8 cellular contexts compared by ENCODE assay signal in genomic region chr6:7108196-7108963, GRCh38. TPM values are rescaled to one million over a fixed set of nuclear protein-coding genes. Genes with fewer than 3 reads are reported as not detected.
DNase-seq lines count a peak whose midpoint lies in the region; ATAC-seq and TF ChIP-seq lines count a peak whose summit lies in the region.

No MANE protein-coding gene starts in this region.

- H3K9me3 Mint-ChIP-seq in T-helper 1 cell treated with Interleukin-12 subunit alpha and Interleukin-12 subunit beta and Interleukin-4 antibody, amounts not matched to agents 30 μg/mL and 1 μg/mL, for 36 hours = no peaks in the 10 kb centered on the region
- no peaks in the 10 kb centered on the region for H3K9me3 Mint-ChIP-seq in brain

- H3K36me3 ChIP-seq in GM06990 (ENCODE audit: control insufficient read depth, insufficient read depth, low read length) (no peaks in the 10 kb centered on the region), iPS-20b (ENCODE audit: insufficient read depth, low read depth, low read length) (no peaks in the 10 kb centered on the region), smooth muscle cell (ENCODE audit: low read depth) (no peaks in the 10 kb centered on the region)

- H3K4me1 ChIP-seq in iPS-20b (ENCODE audit: insufficient read depth, low read length) (peaks cover 22% of the 10 kb centered on the region), smooth muscle cell (ENCODE audit: low read depth) (peaks cover 22% of the 10 kb centered on the region)

- H3K9ac ChIP-seq in iPS-20b (ENCODE audit: low read depth, low read length) (peak overlapping the region; percentile 84; the same call in 1 of the 2 replicates), smooth muscle cell (ENCODE audit: low read depth) (peak overlapping the region; percentile 74)

- H3K27ac Mint-ChIP-seq in T-helper 1 cell treated with Interleukin-12 subunit alpha and Interleukin-12 subunit beta and Interleukin-4 antibody, amounts not matched to agents 30 μg/mL and 1 μg/mL, for 36 hours = peak overlapping the region; percentile 90
- peak overlapping the region in 4 of 5 experiments; percentile 46 to 76 (median 60) for H3K27ac Mint-ChIP-seq in brain

- DNase-seq in GM06990 (ENCODE audit: extremely low read depth, insufficient read length) = peak; percentile 52
- DNase-seq in smooth muscle cell (lab: John Stamatoyannopoulos, UW; ENCODE audit: unreplicated experiment) = peak; percentile 39
- no peak for DNase-seq in hippocampal formation (lab: John Stamatoyannopoulos, UW)
- no peak for DNase-seq in putamen (ENCODE audit: low spot score)

- H3K27ac ChIP-seq in iPS-20b (ENCODE audit: low read length) (no peak overlapping the region), smooth muscle cell (ENCODE audit: low read depth) (peak overlapping the region; percentile 81)

- TF ChIP-seq CTCF in GM06990 (IDR thresholded peaks at IDR 0.05; ENCODE audit: insufficient read depth, low read length, poor library complexity, severe bottlenecking) (no peak), brain (conservative IDR thresholded peaks at IDR 0.05) (no peak), smooth muscle cell (IDR thresholded peaks at IDR 0.05; ENCODE audit: borderline replicate concordance, insufficient read depth, poor library complexity, severe bottlenecking) (no peak)

- H3K36me3 Mint-ChIP-seq in T-helper 1 cell treated with Interleukin-12 subunit alpha and Interleukin-12 subunit beta and Interleukin-4 antibody, amounts not matched to agents 30 μg/mL and 1 μg/mL, for 36 hours (ENCODE audit: low read depth) = peaks cover 2% of the 10 kb centered on the region
- no peaks in the 10 kb centered on the region for H3K36me3 Mint-ChIP-seq in brain

- H3K79me2 ChIP-seq in smooth muscle cell (ENCODE audit: low read depth) = peaks cover 50% of the 10 kb centered on the region

- H3K27me3 ChIP-seq in GM06990 (replicated peaks; ENCODE audit: control insufficient read depth, insufficient read depth, low read length) (no peaks in the 10 kb centered on the region), iPS-20b (ENCODE audit: insufficient read depth, low read length) (peaks cover 64% of the 10 kb centered on the region), smooth muscle cell (ENCODE audit: low read depth) (no peaks in the 10 kb centered on the region)

- H3K4me2 ChIP-seq in smooth muscle cell = peak overlapping the region; percentile 96

- H3K4me3 ChIP-seq in GM06990 (replicated peaks; ENCODE audit: low read depth, low read length) (peak overlapping the region; percentile 95), iPS-20b (ENCODE audit: low read length) (peak overlapping the region; percentile 90), smooth muscle cell (peak overlapping the region; percentile 95)

- H3K4me1 Mint-ChIP-seq in T-helper 1 cell treated with Interleukin-12 subunit alpha and Interleukin-12 subunit beta and Interleukin-4 antibody, amounts not matched to agents 30 μg/mL and 1 μg/mL, for 36 hours (ENCODE audit: low read depth) = peaks cover 33% of the 10 kb centered on the region
- H3K4me1 Mint-ChIP-seq in brain = peaks cover 45% of the 10 kb centered on the region

- peak; percentile 16 for ATAC-seq in HG03039 (IDR thresholded peaks at IDR 0.05; ENCODE audit: unreplicated experiment)

- H3K9me3 ChIP-seq in iPS-20b (ENCODE audit: insufficient read depth, low read depth, low read length) (no peaks in the 10 kb centered on the region), smooth muscle cell (replicated peaks; ENCODE audit: low read depth) (no peaks in the 10 kb centered on the region)

- peaks cover 41% of the 10 kb centered on the region for H4K20me1 ChIP-seq in smooth muscle cell (ENCODE audit: low read depth)

- 1% methylated on average over 51 of the region's 94 CpGs for WGBS in smooth muscle cell (ENCODE audit: low lambda C conversion rate)

- H3K4me3 Mint-ChIP-seq in T-helper 1 cell treated with Interleukin-12 subunit alpha and Interleukin-12 subunit beta and Interleukin-4 antibody, amounts not matched to agents 30 μg/mL and 1 μg/mL, for 36 hours = peak overlapping the region; percentile 91
- H3K4me3 Mint-ChIP-seq in brain = peak overlapping the region; percentile 87 to 94 (median 92)

- peak overlapping the region; percentile 92 for H2AFZ ChIP-seq in smooth muscle cell (ENCODE audit: low read depth)

- peaks cover 13% of the 10 kb centered on the region for H3F3A ChIP-seq in smooth muscle cell (ENCODE audit: low read depth)

- peaks cover 15% of the 10 kb centered on the region for H3K27me3 Mint-ChIP-seq in T-helper 1 cell treated with Interleukin-12 subunit alpha and Interleukin-12 subunit beta and Interleukin-4 antibody, amounts not matched to agents 30 μg/mL and 1 μg/mL, for 36 hours (ENCODE audit: low read depth)
- H3K27me3 Mint-ChIP-seq in brain = peaks cover 73% of the 10 kb centered on the region

RNA-seq across cellular contexts. Expression of gene RREB1, which starts 0.6 kb away (rescaled TPM):
- 3.2 TPM for polyA plus RNA-seq in brain (ENCODE audit: insufficient read depth, low read depth, low replicate concordance)
- 19.8 and 26.1 TPM in 2 replicates for total RNA-seq in smooth muscle cell
- polyA plus RNA-seq in smooth muscle cell = 13.2 and 17.7 TPM in 2 replicates

Comparison
In these comparisons a context has a peak if more than half of its experiments do, and no peak if none do; other contexts are left out.
1. DNase-seq: peak in GM06990 (single experiment) and smooth muscle cell (single experiment); none in hippocampal formation (0 of 2) and putamen (single experiment).
2. Peak in every context shown above with its lines, with median percentiles within 50 percentile points of each other: H3K4me3 ChIP-seq.